ENCODE assay signal across 13 cellular contexts in genomic region chr2:84792856-84793522, GRCh38.
"Had no signal": no experiment of that assay in that cellular context is flagged by ENCODE, and none has a peak within 500 bp of the region (broad histone marks: within the 10 kb centered on the region; RNA-seq: fewer than 3 reads in every experiment).

No MANE protein-coding gene starts in this region.

- H3K4me1 ChIP-seq: body of pancreas, left lung, sigmoid colon, upper lobe of right lung had no signal

- H3K27me3 ChIP-seq: body of pancreas, left lung, sigmoid colon, upper lobe of right lung had no signal

- H3K4me3 ChIP-seq: body of pancreas, left lung, sigmoid colon, upper lobe of right lung had no signal

- H3K9me3 ChIP-seq: left lung, sigmoid colon, upper lobe of right lung had no signal

- H3K36me3 ChIP-seq: left lung, sigmoid colon, upper lobe of right lung had no signal

- H3K27ac ChIP-seq: body of pancreas, left lung, sigmoid colon, upper lobe of right lung had no signal

- DNase-seq: activated CD4-positive, alpha-beta T cell treated with anti-CD3 and anti-CD28 coated beads for 48 hours; activated naive CD4-positive, alpha-beta T cell treated with anti-CD3 and anti-CD28 coated beads for 36 hours; body of pancreas; effector memory CD4-positive, alpha-beta T cell; islet precursor cell; left lung; mesendoderm; sigmoid colon; stimulated activated CD4-positive, alpha-beta T cell treated with anti-CD3 and anti-CD28 coated beads, Interleukin-12 subunit alpha, Interleukin-12 subunit beta, amount 100 ng/mL, for 4 hours; stimulated activated CD4-positive, alpha-beta T cell treated with anti-CD3 and anti-CD28 coated beads, Interleukin-2, amount 100 ng/mL, for 48 hours; stimulated activated naive CD8-positive, alpha-beta T cell treated with anti-CD3 and anti-CD28 coated beads, Interleukin-15, Interleukin-2, amounts not matched to agents 100 U/mL and 50 U/mL, for 24 hours; T-helper 1 cell; upper lobe of right lung had no signal
